In genomic region chr17:7780736-7781135, GRCh38 we compare ENCODE assay signal across 30 cellular contexts. TPM values are rescaled to one million over a fixed set of nuclear protein-coding genes. Genes with fewer than 3 reads are reported as not detected.
DNase-seq lines count a peak whose midpoint lies in the region; ATAC-seq, FAIRE-seq and TF ChIP-seq lines count a peak whose summit lies in the region.
"Had no signal": no experiment of that assay in that cellular context is flagged by ENCODE, and none has a peak within 500 bp of the region (broad histone marks: within the 10 kb centered on the region; RNA-seq: fewer than 3 reads in every experiment).

No MANE protein-coding gene starts in this region.

- H3K4me1 ChIP-seq in BLaER1, result peaks cover 34% of the 10 kb centered on the region
- peaks cover 13 to 34% (median 25%) of the 10 kb centered on the region in 10 experiments; a peak in 19 of 20 replicates for H3K4me1 ChIP-seq in BLaER1 treated with 17β-estradiol and CSF1 and Interleukin-3, amounts not matched to agents 10 nM and 100 nM
- peaks cover 2% of the 10 kb centered on the region; the same call in 1 of the 2 replicates for H3K4me1 ChIP-seq in IMR-90 (ENCODE audit: control insufficient read depth, insufficient read depth, low read length)
- H3K4me1 ChIP-seq: A549, BE2C had no signal

- dilution Hi-C loops in IMR-90 (cut with HindIII; ENCODE audit: low sequenced_read_pairs, unreplicated experiment), result no loop called here

- POLR2A ChIA-PET in IMR-90 (lab: Charles Lee; ENCODE audit: unreplicated experiment), result no interaction called here
- POLR2A ChIA-PET in GM10248 (lab: Yijun Ruan, JAX), result no interaction called here

- CTCF ChIA-PET in IMR-90 (lab: Yijun Ruan, JAX), result interaction anchor here (4.2 kb wide), 1 partner anchor 37 kb away, joined by 34 read pairs; no protein-coding TSS in a partner anchor
- CTCF ChIA-PET in GM10248 (lab: Yijun Ruan, JAX), result interaction anchor here (0.9 to 4.9 kb wide), 5 partner anchors 10 to 209 kb away, joined by 3 to 23 read pairs (median 4); no protein-coding TSS in a partner anchor

- peak; percentile 65 for FAIRE-seq in GM12891 (lab: Jason Lieb, UNC)
- FAIRE-seq: A204.1, A549, D721Med had no signal

- H3K9ac ChIP-seq in BLaER1, result no peak overlapping the region
- H3K9ac ChIP-seq in BLaER1 treated with 17β-estradiol and CSF1 and Interleukin-3, amounts not matched to agents 10 nM and 100 nM, result no peak overlapping the region
- H3K9ac ChIP-seq in IMR-90 (ENCODE audit: low read depth, low read length), result no peak overlapping the region

- no peak overlapping the region for H3K18ac ChIP-seq in IMR-90 (ENCODE audit: low read depth, low read length)

- H3K4me3 ChIP-seq in BLaER1, result no peak overlapping the region
- no peak overlapping the region for H3K4me3 ChIP-seq in BLaER1 treated with 17β-estradiol and CSF1 and Interleukin-3, amounts not matched to agents 10 nM and 100 nM
- H3K4me3 ChIP-seq in IMR-90 (ENCODE audit: insufficient read depth, low read depth, low read length), result no peak overlapping the region
- H3K4me3 ChIP-seq: A549 had no signal

- DNase-seq in GM12891 (ENCODE audit: insufficient read length, low spot score), result no peak
- DNase-seq in IMR-90, result no peak
- DNase-seq in GM10248 (ENCODE audit: extremely low spot score), result no peak
- no peak for DNase-seq in foreskin melanocyte
- DNase-seq: 8988T; AML-193; BE2C; C1 segment of cervical spinal cord; CD4-positive, alpha-beta memory T cell; CD4-positive, alpha-beta T cell; CD4-positive, CD25-positive, alpha-beta regulatory T cell; CD8-positive, alpha-beta memory T cell; CD8-positive, alpha-beta T cell; COR-L47; DMS 273 treated with DMSO at 0.1 percent for 48 hours; DMS153; DMS79; DMS79 treated with DMSO at 0.1 percent for 48 hours; DND-41; EL had no signal

- H2BK120ac ChIP-seq in IMR-90 (ENCODE audit: low read depth, low read length), result no peak overlapping the region

- no peak overlapping the region for H2BK5ac ChIP-seq in IMR-90 (ENCODE audit: low read depth, low read length, poor library complexity, severe bottlenecking)

- no peak overlapping the region for H3K4ac ChIP-seq in IMR-90 (ENCODE audit: low read depth, low read length)

- H4K8ac ChIP-seq in IMR-90 (ENCODE audit: low read depth in 2 of 2, low read length in 2 of 2), result no peak overlapping the region

- no peak overlapping the region for H2AK5ac ChIP-seq in IMR-90 (ENCODE audit: low read depth, low read length)

- no peak for TF ChIP-seq RAD21 in IMR-90 (IDR thresholded peaks at IDR 0.05; ENCODE audit: low read length)

- H4K91ac ChIP-seq in IMR-90 (ENCODE audit: insufficient read depth, low read depth, low read length), result no peak overlapping the region

- no peak overlapping the region for H2AK9ac ChIP-seq in IMR-90 (replicated peaks; ENCODE audit: low read depth, low read length, poor library complexity)

- H3K27me3 ChIP-seq in BLaER1, result no peaks in the 10 kb centered on the region
- H3K27me3 ChIP-seq in BLaER1 treated with 17β-estradiol and CSF1 and Interleukin-3, amounts not matched to agents 10 nM and 100 nM, result no peaks in the 10 kb centered on the region
- H3K27me3 ChIP-seq in IMR-90 (ENCODE audit: control insufficient read depth, insufficient read depth, low read length), result peaks cover 16% of the 10 kb centered on the region
- H3K27me3 ChIP-seq: BE2C had no signal

- ATAC-seq in IMR-90 (ENCODE audit: low read depth) (no peak), HG03442 (IDR thresholded peaks at IDR 0.05; ENCODE audit: unreplicated experiment) (no peak), GM19328 (IDR thresholded peaks at IDR 0.05; ENCODE audit: unreplicated experiment) (no peak)
- ATAC-seq: CD8-positive, alpha-beta T cell had no signal

- no peaks in the 10 kb centered on the region for H4K20me1 ChIP-seq in BLaER1
- peaks cover 0 to 5% (median 0%) of the 10 kb centered on the region in 11 experiments; a peak in 1 of 22 replicates for H4K20me1 ChIP-seq in BLaER1 treated with 17β-estradiol and CSF1 and Interleukin-3, amounts not matched to agents 10 nM and 100 nM
- H4K20me1 ChIP-seq in IMR-90 (ENCODE audit: insufficient read depth, low read length), result no peaks in the 10 kb centered on the region

- no peaks in the 10 kb centered on the region for H3K79me1 ChIP-seq in IMR-90 (ENCODE audit: low read depth in 1 of 2, low read length in 2 of 2)

- intact Hi-C loops in IMR-90 (cut with micrococcal nuclease), result no loop called here

- H3K27ac ChIP-seq in BLaER1 (no peak overlapping the region), IMR-90 (ENCODE audit: insufficient read depth, low read length) (no peak overlapping the region)
- no peak overlapping the region for H3K27ac ChIP-seq in BLaER1 treated with 17β-estradiol and CSF1 and Interleukin-3, amounts not matched to agents 10 nM and 100 nM
- H3K27ac ChIP-seq: 22Rv1, A549, C4-2B had no signal

- no peak overlapping the region for H3K56ac ChIP-seq in IMR-90 (ENCODE audit: extremely low read depth, insufficient read depth, low read length)

- H4K5ac ChIP-seq in IMR-90 (ENCODE audit: low read depth, low read length), result no peak overlapping the region

- H3K9me3 ChIP-seq in BLaER1 (no peaks in the 10 kb centered on the region), IMR-90 (ENCODE audit: control insufficient read depth, insufficient read depth, low read length) (no peaks in the 10 kb centered on the region)
- no peaks in the 10 kb centered on the region for H3K9me3 ChIP-seq in BLaER1 treated with 17β-estradiol and CSF1 and Interleukin-3, amounts not matched to agents 10 nM and 100 nM (replicated peaks in 1 of 11)
- H3K9me3 ChIP-seq: A549, BE2C, Caco-2 had no signal

- TF ChIP-seq CTCF in IMR-90 (conservative IDR thresholded peaks at IDR 0.05; ENCODE audit: low read depth, low read length), result no peak
- no peak for TF ChIP-seq CTCF in GM10248 (IDR thresholded peaks at IDR 0.05; ENCODE audit: control extremely low read depth, extremely low read depth, low read depth, missing control alignments)

- no peaks in the 10 kb centered on the region for H3K9me1 ChIP-seq in IMR-90 (ENCODE audit: insufficient read depth, low read length)

- in situ Hi-C loops in IMR-90 (cut with MboI; ENCODE audit: low sequenced_read_pairs), result loop anchor here (5.0 kb wide), 1 partner anchor 38 kb away; no protein-coding TSS in a partner anchor

- no peak overlapping the region for H3K14ac ChIP-seq in IMR-90 (replicated peaks; ENCODE audit: low read depth, low read length)

- peak overlapping the region; percentile 79 for H3K4me2 ChIP-seq in BLaER1
- peak overlapping the region in 9 of 11 experiments; percentile 2 to 74 (median 65); a peak in 16 of 22 replicates for H3K4me2 ChIP-seq in BLaER1 treated with 17β-estradiol and CSF1 and Interleukin-3, amounts not matched to agents 10 nM and 100 nM
- no peak overlapping the region for H3K4me2 ChIP-seq in IMR-90 (ENCODE audit: low read depth, low read length)
- H3K4me2 ChIP-seq: A549 had no signal

- no peaks in the 10 kb centered on the region for H3K36me3 ChIP-seq in BLaER1
- H3K36me3 ChIP-seq in BLaER1 treated with 17β-estradiol and CSF1 and Interleukin-3, amounts not matched to agents 10 nM and 100 nM, result no peaks in the 10 kb centered on the region
- H3K36me3 ChIP-seq in IMR-90 (ENCODE audit: control insufficient read depth, insufficient read depth, low read length), result no peaks in the 10 kb centered on the region
- H3K36me3 ChIP-seq: BE2C had no signal

- H2AFZ ChIP-seq in IMR-90 (replicated peaks; ENCODE audit: low read length, poor library complexity), result peak overlapping the region; percentile 10

- H3K23ac ChIP-seq in IMR-90 (ENCODE audit: low read depth, low read length), result no peak overlapping the region

- no peak overlapping the region for H2BK20ac ChIP-seq in IMR-90 (ENCODE audit: low read depth, low read length)

- TF ChIP-seq POLR2A in GM12891 (IDR thresholded peaks at IDR 0.05; ENCODE audit: low read depth, low read length), result no peak
- TF ChIP-seq POLR2A in IMR-90 (IDR thresholded peaks at IDR 0.05; ENCODE audit: low read depth, low read length), result no peak

- H2BK15ac ChIP-seq in IMR-90 (ENCODE audit: low read depth, low read length), result no peak overlapping the region

- no TSS peak for BruUV-seq in IMR-90 (replicated peaks; lab: Mats Ljungman, UMichigan)

- 79% methylated on average over 7 of the region's 10 CpGs; no CpG with 5 or more reads in 1 of the 2 experiments for WGBS in IMR-90 (ENCODE audit: extremely low coverage in 2 of 2, insufficient read length in 1 of 2), 2 experiments

TF ChIP-seq in GM12891, 5 proteins besides CTCF, POLR2A, EP300 and RAD21:
- no peak for TF ChIP-seq SPI1 (IDR thresholded peaks at IDR 0.05; ENCODE audit: low read depth, low read length)

TF ChIP-seq in IMR-90, 13 proteins besides CTCF, POLR2A, EP300 and RAD21:
- TF ChIP-seq CHD1 (IDR thresholded peaks at IDR 0.05; ENCODE audit: low read depth, low read length), result no peak
- TF ChIP-seq FOS (IDR thresholded peaks at IDR 0.05; ENCODE audit: low read depth, low read length), result no peak
- no peak for TF ChIP-seq CEBPB (IDR thresholded peaks at IDR 0.05; ENCODE audit: low read depth, low read length)
- no peak for TF ChIP-seq MXI1 (IDR thresholded peaks at IDR 0.05; ENCODE audit: borderline replicate concordance, low read depth, low read length)
- no peak for TF ChIP-seq MAFK (IDR thresholded peaks at IDR 0.05; ENCODE audit: low read depth, low read length)
- TF ChIP-seq SMC3 (IDR thresholded peaks at IDR 0.05; ENCODE audit: low read depth, low read length), result no peak
- TF ChIP-seq RCOR1 (IDR thresholded peaks at IDR 0.05; ENCODE audit: insufficient replicate concordance, low read length), result no peak
- no peak for TF ChIP-seq RFX5 (IDR thresholded peaks at IDR 0.05; ENCODE audit: low read depth, low read length)
- TF ChIP-seq BHLHE40 (IDR thresholded peaks at IDR 0.05; ENCODE audit: low read depth, low read length), result no peak

RNA-seq across cellular contexts. Expression of gene KDM6B, which starts 53.3 kb away (rescaled TPM):
- 13.5 TPM for polyA plus RNA-seq in GM12891 (2012; ENCODE audit: low read depth, missing spikeins)
- 0.72 and 1.1 TPM in 2 replicates for total RNA-seq in IMR-90 (2012; rRNA removed)
- polyA plus RNA-seq in IMR-90 (2012; rRNA removed), result 3.5 and 4.5 TPM in 2 replicates
- 2.7 and 3.6 TPM in 2 replicates for polyA plus RNA-seq in IMR-90 (2012; cell fraction: cytosol; rRNA removed)
- 18.3 and 20.0 TPM in 2 replicates for polyA plus RNA-seq in IMR-90 (2012; cell fraction: nucleus; rRNA removed; ENCODE audit: low replicate concordance)
